In the genomic region with DNA sequence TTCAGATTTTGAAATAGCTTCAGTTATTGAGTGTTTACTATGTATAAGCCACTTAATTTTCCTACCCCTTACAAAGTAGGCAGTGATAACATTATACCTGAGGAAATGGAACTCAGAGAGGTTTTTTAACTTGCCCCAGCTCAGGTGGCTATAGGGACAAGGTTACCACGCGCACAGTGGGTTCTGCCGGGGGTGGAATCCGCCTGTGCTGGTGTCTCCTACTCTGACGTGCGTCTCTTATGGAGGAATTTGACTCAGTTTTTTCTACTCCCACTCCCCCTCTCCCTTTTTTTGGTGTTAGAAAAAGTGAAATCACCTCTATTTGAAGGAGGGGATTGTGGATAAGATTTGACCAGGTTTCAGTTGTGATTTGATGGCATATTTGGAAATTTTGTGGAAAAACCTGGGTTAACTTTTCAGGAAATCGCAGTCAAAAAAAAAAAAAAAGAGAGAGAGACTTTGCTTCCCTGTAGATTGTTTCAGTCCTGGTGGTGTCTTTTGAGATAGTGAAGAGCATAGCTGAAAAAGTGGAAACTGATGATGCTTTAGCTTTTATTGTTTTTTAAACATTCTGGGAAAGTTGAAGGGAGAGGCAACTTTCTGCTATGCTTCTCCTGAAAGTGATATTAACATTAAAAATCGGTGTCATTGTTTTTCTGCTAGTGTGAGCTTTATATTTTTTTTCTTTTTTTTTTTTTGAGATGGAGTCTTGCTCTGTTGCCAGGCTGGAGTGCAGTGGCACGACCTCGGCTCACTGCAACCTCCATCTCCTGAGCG, we compare ENCODE assay signal across 1 cellular context.
A peak's percentile ranks its signal among the peaks of the same experiment; 100 is the strongest.
TF ChIP-seq lines count a peak whose summit lies in the region.

No MANE protein-coding gene starts in this region.

TF ChIP-seq in GM12878, 131 proteins besides CTCF, POLR2A, EP300 and RAD21:
- TF ChIP-seq NFYA (IDR thresholded peaks at IDR 0.05; ENCODE audit: borderline replicate concordance, low read depth, low read length) (no peak), ZNF592 (IDR thresholded peaks at IDR 0.05) (no peak), MEF2B (IDR thresholded peaks at IDR 0.05; ENCODE audit: partially characterized antibody, poor library complexity, severe bottlenecking) (no peak), STAT1 (conservative IDR thresholded peaks at IDR 0.05) (no peak), SUPT20H (IDR thresholded peaks at IDR 0.05; ENCODE audit: borderline replicate concordance, control insufficient read depth, low read depth, low read length) (no peak), JUNB (IDR thresholded peaks at IDR 0.05) (no peak), NFIC (IDR thresholded peaks at IDR 0.05; ENCODE audit: low read depth, low read length) (peak; percentile 16; the same call in 1 of the 2 replicates), KLF5 (IDR thresholded peaks at IDR 0.05; ENCODE audit: partially characterized antibody) (no peak), RUNX3 (IDR thresholded peaks at IDR 0.05; ENCODE audit: low read length) (0 out of 2 replicates have a peak, but pooled peaks have one; percentile 6), PAX8 (IDR thresholded peaks at IDR 0.05) (no peak), E4F1 (IDR thresholded peaks at IDR 0.05; ENCODE audit: borderline replicate concordance, partially characterized antibody) (no peak)
- TF ChIP-seq, protein P1, sequence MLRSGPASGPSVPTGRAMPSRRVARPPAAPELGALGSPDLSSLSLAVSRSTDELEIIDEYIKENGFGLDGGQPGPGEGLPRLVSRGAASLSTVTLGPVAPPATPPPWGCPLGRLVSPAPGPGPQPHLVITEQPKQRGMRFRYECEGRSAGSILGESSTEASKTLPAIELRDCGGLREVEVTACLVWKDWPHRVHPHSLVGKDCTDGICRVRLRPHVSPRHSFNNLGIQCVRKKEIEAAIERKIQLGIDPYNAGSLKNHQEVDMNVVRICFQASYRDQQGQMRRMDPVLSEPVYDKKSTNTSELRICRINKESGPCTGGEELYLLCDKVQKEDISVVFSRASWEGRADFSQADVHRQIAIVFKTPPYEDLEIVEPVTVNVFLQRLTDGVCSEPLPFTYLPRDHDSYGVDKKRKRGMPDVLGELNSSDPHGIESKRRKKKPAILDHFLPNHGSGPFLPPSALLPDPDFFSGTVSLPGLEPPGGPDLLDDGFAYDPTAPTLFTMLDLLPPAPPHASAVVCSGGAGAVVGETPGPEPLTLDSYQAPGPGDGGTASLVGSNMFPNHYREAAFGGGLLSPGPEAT (IDR thresholded peaks at IDR 0.05; ENCODE audit: low read depth): no peak
- TF ChIP-seq, protein P2, sequence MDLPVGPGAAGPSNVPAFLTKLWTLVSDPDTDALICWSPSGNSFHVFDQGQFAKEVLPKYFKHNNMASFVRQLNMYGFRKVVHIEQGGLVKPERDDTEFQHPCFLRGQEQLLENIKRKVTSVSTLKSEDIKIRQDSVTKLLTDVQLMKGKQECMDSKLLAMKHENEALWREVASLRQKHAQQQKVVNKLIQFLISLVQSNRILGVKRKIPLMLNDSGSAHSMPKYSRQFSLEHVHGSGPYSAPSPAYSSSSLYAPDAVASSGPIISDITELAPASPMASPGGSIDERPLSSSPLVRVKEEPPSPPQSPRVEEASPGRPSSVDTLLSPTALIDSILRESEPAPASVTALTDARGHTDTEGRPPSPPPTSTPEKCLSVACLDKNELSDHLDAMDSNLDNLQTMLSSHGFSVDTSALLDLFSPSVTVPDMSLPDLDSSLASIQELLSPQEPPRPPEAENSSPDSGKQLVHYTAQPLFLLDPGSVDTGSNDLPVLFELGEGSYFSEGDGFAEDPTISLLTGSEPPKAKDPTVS (IDR thresholded peaks at IDR 0.05; ENCODE audit: low read depth, low read length): no peak
